In genomic region chr2:31170071-31170698, GRCh38 we compare ENCODE assay signal across 8 cellular contexts. TPM values are rescaled to one million over a fixed set of nuclear protein-coding genes. Genes with fewer than 3 reads are reported as not detected.
DNase-seq lines count a peak whose midpoint lies in the region; ATAC-seq and TF ChIP-seq lines count a peak whose summit lies in the region.

No MANE protein-coding gene starts in this region.

- peaks cover 12% of the 10 kb centered on the region for H3K27me3 Mint-ChIP-seq in central memory CD8-positive, alpha-beta T cell

- H3K4me3 ChIP-seq in kidney epithelial cell (ENCODE audit: low read depth, low read length) = no peak overlapping the region

- no peaks in the 10 kb centered on the region for H3K36me3 ChIP-seq in kidney epithelial cell (ENCODE audit: control insufficient read depth, insufficient read depth, low read length)

- H3K4me3 Mint-ChIP-seq in central memory CD8-positive, alpha-beta T cell = no peak overlapping the region

- DNase-seq in GM04504 (ENCODE audit: low read depth) (peak; percentile 40), NCI-H1694 (lab: John Stamatoyannopoulos, UW) (peak; percentile 38), kidney epithelial cell (ENCODE audit: low read depth) (peak; percentile 25)
- peak; percentile 17 to 20 for DNase-seq in central memory CD8-positive, alpha-beta T cell (ENCODE audit: low spot score in 2 of 2)
- DNase-seq in stimulated activated CD4-positive, alpha-beta T cell treated with anti-CD3 and anti-CD28 coated beads, Interleukin-2, amount 100 ng/mL, for 24 hours = peak; percentile 49 to 57

- no peaks in the 10 kb centered on the region for H3K9me3 Mint-ChIP-seq in central memory CD8-positive, alpha-beta T cell

- no peaks in the 10 kb centered on the region for H3K27me3 ChIP-seq in kidney epithelial cell (ENCODE audit: control insufficient read depth, insufficient read depth, low read length)

- H3K27ac ChIP-seq in VCaP = no peak overlapping the region

- ATAC-seq in HG02623 (IDR thresholded peaks at IDR 0.05; ENCODE audit: unreplicated experiment) (peak; percentile 74), GM21737 (IDR thresholded peaks at IDR 0.05; ENCODE audit: unreplicated experiment) (no peak)
- ATAC-seq in central memory CD8-positive, alpha-beta T cell (replicated peaks; ENCODE audit: extremely low read depth, poor library complexity, severe bottlenecking) = peak; percentile 70

- peaks cover under 1% of the 10 kb centered on the region for H3K4me1 Mint-ChIP-seq in central memory CD8-positive, alpha-beta T cell

- H3K36me3 Mint-ChIP-seq in central memory CD8-positive, alpha-beta T cell (ENCODE audit: insufficient read depth) = no peaks in the 10 kb centered on the region

- H3K27ac Mint-ChIP-seq in central memory CD8-positive, alpha-beta T cell (ENCODE audit: low read depth) = no peak overlapping the region

- peak; percentile 94 for TF ChIP-seq CTCF in VCaP (conservative IDR thresholded peaks at IDR 0.05)
- TF ChIP-seq CTCF in kidney epithelial cell (IDR thresholded peaks at IDR 0.05; ENCODE audit: insufficient read depth, low read length, poor library complexity, severe bottlenecking) = peak; percentile 94

RNA-seq across cellular contexts. Expression of gene GALNT14, which starts 31.9 kb away (rescaled TPM):
- 47.3 and 54.6 TPM in 2 replicates for total RNA-seq in kidney epithelial cell

RNA-seq across cellular contexts. Expression of gene CAPN14, which starts 47.1 kb away (rescaled TPM):
- 0.58 and 1.4 TPM in 2 replicates for total RNA-seq in kidney epithelial cell
